In the genomic region with DNA sequence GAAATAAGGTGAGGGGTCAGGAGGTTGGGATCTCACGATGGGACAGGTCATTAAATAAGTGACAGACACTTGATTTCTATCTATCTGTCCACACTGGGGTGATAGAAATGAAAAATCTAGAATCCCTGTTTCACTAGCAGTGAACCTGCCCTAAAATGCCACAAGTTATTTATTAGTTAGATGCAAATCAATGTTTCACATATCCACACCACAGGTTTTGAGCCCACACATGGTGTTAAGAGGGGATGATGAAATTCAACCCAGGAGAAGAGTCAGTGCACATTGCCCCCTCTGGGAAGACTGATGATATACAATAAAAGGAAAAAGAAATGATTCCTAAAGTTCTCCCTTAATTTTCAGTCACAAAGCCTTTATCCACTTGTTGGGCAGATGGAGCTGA, we compare ENCODE assay signal across 25 cellular contexts. TPM values are rescaled to one million over a fixed set of nuclear protein-coding genes. Genes with fewer than 3 reads are reported as not detected.
A peak's percentile ranks its signal among the peaks of the same experiment; 100 is the strongest.
DNase-seq lines count a peak whose midpoint lies in the region; ATAC-seq, FAIRE-seq and TF ChIP-seq lines count a peak whose summit lies in the region.
"Had no signal": no experiment of that assay in that cellular context is flagged by ENCODE, and none has a peak within 500 bp of the region (broad histone marks: within the 10 kb centered on the region; RNA-seq: fewer than 3 reads in every experiment).

No MANE protein-coding gene starts in this region.

- H4K20me1 ChIP-seq in K562 (replicated peaks; ENCODE audit: control insufficient read depth, insufficient read depth, low read length): no peaks in the 10 kb centered on the region

- H3K4me3 ChIP-seq in K562: no peak overlapping the region
- H3K4me3 ChIP-seq in breast epithelium: no peak overlapping the region
- no peak overlapping the region for H3K4me3 ChIP-seq in small intestine (ENCODE audit: low read depth in 1 of 2, low read length in 2 of 2)
- H3K4me3 ChIP-seq: pancreas had no signal

- WGBS in K562 (ENCODE audit: insufficient coverage, low coverage, missing lambda C conversion rate): 5% methylated on average over 1 of the region's 1 CpG
- 31 to 80% (median 58%) methylated on average over 1 of the region's 1 CpG for WGBS in small intestine, 3 donors

- H2AFZ ChIP-seq in K562 (ENCODE audit: low read depth, low read length): no peak overlapping the region

- H3K36me3 ChIP-seq in K562 (ENCODE audit: control insufficient read depth, insufficient read depth, low read length) (no peaks in the 10 kb centered on the region), breast epithelium (no peaks in the 10 kb centered on the region), small intestine (ENCODE audit: control insufficient read depth in 2 of 2, insufficient read depth in 2 of 2, low read length in 2 of 2) (no peaks in the 10 kb centered on the region)
- H3K36me3 ChIP-seq: pancreas had no signal

- CTCF ChIA-PET in K562 (lab: Yijun Ruan, JAX; ENCODE audit: low intra/inter-chr PET ratio): no interaction called here

- no peaks in the 10 kb centered on the region for H3K9me3 ChIP-seq in K562 (replicated peaks; ENCODE audit: control insufficient read depth, insufficient read depth, low read depth, low read length)
- no peaks in the 10 kb centered on the region for H3K9me3 ChIP-seq in breast epithelium
- H3K9me3 ChIP-seq in small intestine (ENCODE audit: control insufficient read depth, low read depth): no peaks in the 10 kb centered on the region
- H3K9me3 ChIP-seq: pancreas had no signal

- ATAC-seq in GM18867 (IDR thresholded peaks at IDR 0.05; ENCODE audit: unreplicated experiment) (peak; percentile 48), GM21390 (IDR thresholded peaks at IDR 0.05; ENCODE audit: unreplicated experiment) (peak; percentile 51), HG03135 (IDR thresholded peaks at IDR 0.05; ENCODE audit: unreplicated experiment) (peak; percentile 65), K562 (no peak; the same call in 2 of the 3 replicates), HG02610 (IDR thresholded peaks at IDR 0.05; ENCODE audit: unreplicated experiment) (no peak)
- ATAC-seq: activated naive CD4-positive, alpha-beta T cell treated with anti-CD3 and anti-CD28 coated beads, Interleukin-2, amount 50 U/mL, for 72 hours; pancreas; Right ventricle myocardium inferior; T-cell had no signal

- intact Hi-C loops in K562 (cut with micrococcal nuclease): no loop called here
- intact Hi-C loops in breast epithelium (cut with DNase I; ENCODE audit: low total_unique reads): no loop called here

- no peaks in the 10 kb centered on the region for H3K9me1 ChIP-seq in K562 (ENCODE audit: control insufficient read depth, insufficient read depth, low read length)

- no peak for TF ChIP-seq EP300 in K562 (IDR thresholded peaks at IDR 0.05; ENCODE audit: low read length)

- DNase-seq in K562 (ENCODE audit: extremely low read depth in 1 of 4, low spot score in 3 of 4): no peak
- no peak for DNase-seq in breast epithelium (ENCODE audit: low spot score in 2 of 2)
- DNase-seq in SIG-M5 (lab: John Stamatoyannopoulos, UW): no peak
- no peak for DNase-seq in small intestine
- DNase-seq: activated CD4-positive, alpha-beta memory T cell treated with anti-CD3 and anti-CD28 coated beads for 36 hours; activated T-cell treated with anti-CD3 and anti-CD28 coated beads, Interleukin-2, amount 50 U/mL, for 24 hours; CD4-positive, alpha-beta T cell; DMS79; hippocampal formation; MV-4-11; naive B cell; NCI-H2081 treated with DMSO at 0.1 percent for 48 hours; NCI-H510A treated with DMSO at 0.1 percent for 48 hours; pancreas; stimulated activated CD4-positive, alpha-beta T cell treated with anti-CD3 and anti-CD28 coated beads, Interleukin-2, amount 100 ng/mL, for 24 hours; T-cell; trophoblast cell had no signal

- H3K4me1 ChIP-seq in K562 (replicated peaks in 1 of 2; ENCODE audit: control insufficient read depth in 2 of 2, insufficient read depth in 2 of 2, low read length in 2 of 2) (peaks cover 0 to 16% of the 10 kb centered on the region in 2 experiments; a peak in 3 of 5 replicates), breast epithelium (no peaks in the 10 kb centered on the region), small intestine (ENCODE audit: control insufficient read depth in 2 of 2, insufficient read depth in 1 of 2, low read depth in 1 of 2, low read length in 1 of 2) (no peaks in the 10 kb centered on the region)
- H3K4me1 ChIP-seq: pancreas had no signal

- POLR2A ChIA-PET in K562 (lab: Yijun Ruan, JAX): no interaction called here

- no peak overlapping the region for H3K9ac ChIP-seq in K562 (ENCODE audit: insufficient read depth in 1 of 2, low read depth in 2 of 2, low read length in 2 of 2)

- no peak for TF ChIP-seq RAD21 in K562 (CRISPR knock-in tag; conservative IDR thresholded peaks at IDR 0.05 in 1 of 2, IDR thresholded peaks at IDR 0.05 in 1 of 2)

- no peak for FAIRE-seq in K562 (lab: Jason Lieb, UNC)
- no peak for FAIRE-seq in small intestine (lab: Jason Lieb, UNC)
- FAIRE-seq: colon, keratinocyte, pancreas had no signal

- no peak for TF ChIP-seq POLR2A in K562 (conservative IDR thresholded peaks at IDR 0.05)
- TF ChIP-seq POLR2A in breast epithelium (IDR thresholded peaks at IDR 0.05): no peak

- H3K27ac ChIP-seq in K562 (ENCODE audit: extremely low read depth, low read depth, low read length): no peak overlapping the region
- H3K27ac ChIP-seq in breast epithelium: no peak overlapping the region
- no peak overlapping the region for H3K27ac ChIP-seq in small intestine (ENCODE audit: low read depth in 1 of 2, low read length in 1 of 2)
- H3K27ac ChIP-seq: pancreas had no signal

- no peak overlapping the region for H3K4me2 ChIP-seq in K562 (ENCODE audit: insufficient read depth, low read length)

- TF ChIP-seq CTCF in K562 (IDR thresholded peaks at IDR 0.05 in 2 of 3, conservative IDR thresholded peaks at IDR 0.05 in 1 of 3; ENCODE audit: insufficient read depth in 2 of 3, low read depth in 1 of 3, low read length in 3 of 3) (peak in 1 of 3 experiments; percentile 3; a peak in 1 of 6 replicates), breast epithelium (IDR thresholded peaks at IDR 0.05) (no peak)

- peaks cover under 1 to 2% of the 10 kb centered on the region in 2 experiments; a peak in 1 of 5 replicates for H3K27me3 ChIP-seq in K562 (ENCODE audit: control insufficient read depth in 2 of 2, insufficient read depth in 2 of 2, low read length in 2 of 2)
- H3K27me3 ChIP-seq in breast epithelium: no peaks in the 10 kb centered on the region
- no peaks in the 10 kb centered on the region for H3K27me3 ChIP-seq in small intestine (ENCODE audit: control insufficient read depth in 2 of 2, insufficient read depth in 2 of 2, low read length in 2 of 2)
- H3K27me3 ChIP-seq: pancreas had no signal

- no TSS peak for BruUV-seq in K562 (replicated peaks; lab: Mats Ljungman, UMichigan)

- H3K79me2 ChIP-seq in K562 (ENCODE audit: control insufficient read depth, insufficient read depth, low read length): no peaks in the 10 kb centered on the region

- in situ Hi-C loops in K562 (cut with MboI): no loop called here

TF ChIP-seq in K562, 482 proteins besides CTCF, POLR2A, EP300 and RAD21 (continues in another document):
- no peak for TF ChIP-seq KLF1 (tag; IDR thresholded peaks at IDR 0.05)
- TF ChIP-seq MYC (IDR thresholded peaks at IDR 0.05; ENCODE audit: low read depth, low read length): 0 out of 2 replicates have a peak, but pooled peaks have one; percentile 16
- TF ChIP-seq MYC (CRISPR knock-in tag; IDR thresholded peaks at IDR 0.05; ENCODE audit: borderline replicate concordance, low read depth): no peak
- TF ChIP-seq ATF3 (IDR thresholded peaks at IDR 0.05): peak; percentile 58; the same call in 1 of the 2 replicates
- TF ChIP-seq ATF3 (CRISPR knock-in tag; conservative IDR thresholded peaks at IDR 0.05): no peak
- TF ChIP-seq CEBPG (CRISPR knock-in tag; IDR thresholded peaks at IDR 0.05): no peak
- peak; percentile 42 to 51; a peak in 2 of 4 replicates for TF ChIP-seq CEBPG (tag; conservative IDR thresholded peaks at IDR 0.05 in 1 of 2, IDR thresholded peaks at IDR 0.05 in 1 of 2)
- TF ChIP-seq CBX5 (IDR thresholded peaks at IDR 0.05; ENCODE audit: borderline replicate concordance, low read depth): no peak
- TF ChIP-seq NR2C2 (CRISPR knock-in tag; IDR thresholded peaks at IDR 0.05): no peak
- TF ChIP-seq NR2C2 (tag; IDR thresholded peaks at IDR 0.05): peak; percentile 29; the same call in 1 of the 2 replicates
- TF ChIP-seq SAFB (IDR thresholded peaks at IDR 0.05; ENCODE audit: borderline replicate concordance, low read depth, low read length): no peak
- TF ChIP-seq CSDE1 (IDR thresholded peaks at IDR 0.05): no peak
- peak; percentile 20 for TF ChIP-seq MEIS2 (IDR thresholded peaks at IDR 0.05; ENCODE audit: partially characterized antibody)
- TF ChIP-seq SRSF3 (IDR thresholded peaks at IDR 0.05; ENCODE audit: insufficient read depth, low read length): no peak

RNA-seq across cellular contexts. Expression of gene NTPCR, which starts 10.1 kb away (rescaled TPM):
- total RNA-seq in K562 (2011; cell fraction: chromatin; rRNA removed; ENCODE audit: low replicate concordance): 13.4 and 27.5 TPM in 2 replicates
- total RNA-seq in K562 (2011; cell fraction: nucleolus; rRNA removed): 8.7 and 12.6 TPM in 2 replicates
- 17.9 and 28.5 TPM in 2 replicates for total RNA-seq in K562 (2011; cell fraction: nucleoplasm; rRNA removed)
- 19.3 and 29.2 TPM in 2 replicates for total RNA-seq in K562 (2014; rRNA removed)
- 49.6 and 54.5 TPM in 2 replicates for total RNA-seq in K562 (2014; rRNA removed; fragmentation: Illumina TruSeq; extraction: Trizol)
- total RNA-seq in K562 (2015; rRNA removed; fragmentation: Illumina TruSeq; extraction: Trizol): 36.4 and 37.9 TPM in 2 replicates
- 48.8 and 52.6 TPM in 2 replicates for total RNA-seq in K562 (2021)
- polyA plus RNA-seq in K562 (2011; rRNA removed): 44.3 and 47.3 TPM in 2 replicates
- 14.7 and 20.5 TPM in 2 replicates for polyA plus RNA-seq in K562 (2011; cell fraction: cytosol; rRNA removed)
- polyA plus RNA-seq in K562 (2011; cell fraction: nucleus; rRNA removed): 21.2 and 25.4 TPM in 2 replicates
- polyA plus RNA-seq in K562 (2012): 54.3 and 59.2 TPM in 2 replicates
- 57.4 and 60.8 TPM in 2 replicates for polyA plus RNA-seq in K562 (2014; fragmentation: Illumina TruSeq; extraction: Trizol)
- 100 to 1,000 TPM; 101 to 105 TPM for polyA plus RNA-seq in K562 (2014; fragmentation: Nextera tagmentation; extraction: Ambion mirVana)
- polyA plus RNA-seq in K562 (2014; rRNA removed): 36.9 and 40.4 TPM in 2 replicates
- polyA minus RNA-seq in K562 (2011; rRNA and poly(A)+ RNA removed): 20.2 and 25.0 TPM in 2 replicates
- polyA minus RNA-seq in K562 (2011; cell fraction: cytosol; rRNA and poly(A)+ RNA removed): 9.9 and 20.2 TPM in 2 replicates
- 21.1 and 27.5 TPM in 2 replicates for polyA minus RNA-seq in K562 (2011; cell fraction: nucleus; rRNA and poly(A)+ RNA removed)
- 10 to 100 TPM; 27.2 to 40.1 (median 28.8) TPM for total RNA-seq in breast epithelium
- 10 to 100 TPM; 48.5 to 61.1 (median 55.1) TPM for polyA plus RNA-seq in small intestine

Comparison
In these comparisons a context has a peak if more than half of its experiments do, and no peak if none do; other contexts are left out.
1. ATAC-seq: peak in GM18867 (single experiment), GM21390 (single experiment) and HG03135 (single experiment); none in K562 (single experiment) and HG02610 (single experiment).